ENCODE assay signal across 9 cellular contexts in genomic region chr6:42279966-42280629, GRCh38.
DNase-seq lines count a peak whose midpoint lies in the region; ATAC-seq and TF ChIP-seq lines count a peak whose summit lies in the region.
"Had no signal": no experiment of that assay in that cellular context is flagged by ENCODE, and none has a peak within 500 bp of the region (broad histone marks: within the 10 kb centered on the region; RNA-seq: fewer than 3 reads in every experiment).

No MANE protein-coding gene starts in this region.

- H3K27me3 ChIP-seq in GM23248 (replicated peaks; ENCODE audit: insufficient read depth) (no peaks in the 10 kb centered on the region), heart right ventricle (no peaks in the 10 kb centered on the region)

- 81 to 87% methylated on average over 24 of the region's 24 CpGs for WGBS in GM23248 (ENCODE audit: low coverage in 1 of 2, low lambda C conversion rate in 2 of 2, missing lambda C conversion rate in 2 of 2), 2 experiments
- WGBS in heart right ventricle, 2 donors = 39 to 52% methylated on average over 24 of the region's 24 CpGs

- no peak overlapping the region for H2AFZ ChIP-seq in GM23248
- H2AFZ ChIP-seq: PC-9 had no signal

- no peak overlapping the region for H3K4me3 Mint-ChIP-seq in WTC11

- no peak for TF ChIP-seq CTCF in WTC11 (IDR thresholded peaks at IDR 0.05)
- no peak for TF ChIP-seq CTCF in heart right ventricle (IDR thresholded peaks at IDR 0.05)
- TF ChIP-seq CTCF in GM10248 (IDR thresholded peaks at IDR 0.05; ENCODE audit: control extremely low read depth, extremely low read depth, low read depth, missing control alignments) = no peak

- POLR2A ChIA-PET in WTC11 (lab: Charles Lee) (no interaction called here), GM10248 (lab: Yijun Ruan, JAX) (no interaction called here)

- H3F3A ChIP-seq in GM23248 (ENCODE audit: insufficient read depth) = no peaks in the 10 kb centered on the region

- no peak overlapping the region for H3K4me2 ChIP-seq in GM23248 (ENCODE audit: unreplicated experiment)
- H3K4me2 ChIP-seq: PC-9 had no signal

- H3K79me2 ChIP-seq in GM23248 (ENCODE audit: insufficient read depth) = peaks cover 6% of the 10 kb centered on the region; the same call in 1 of the 2 replicates

- ATAC-seq in WTC11 (peak; percentile 37), heart right ventricle (peak in 6 of 8 donors; percentile 29 to 71 (median 53))
- ATAC-seq in activated CD4-positive, CD25-positive, alpha-beta regulatory T cell treated with anti-CD3 and anti-CD28 coated beads, Interleukin-2, amount 50 U/mL, for 24 hours = no peak

- no peaks in the 10 kb centered on the region for H3K9me3 ChIP-seq in GM23248 (ENCODE audit: low read depth)
- peaks cover 0 to 12% (median 0%) of the 10 kb centered on the region in 11 donors for H3K9me3 ChIP-seq in heart right ventricle

- no peaks in the 10 kb centered on the region for H3K9me2 ChIP-seq in GM23248 (ENCODE audit: insufficient read depth)

- H3K9me3 Mint-ChIP-seq in WTC11 = peaks cover 11% of the 10 kb centered on the region

- in situ Hi-C loops in GM23248 (cut with MboI) = no loop called here

- H4K20me1 ChIP-seq in GM23248 (ENCODE audit: insufficient read depth) = no peaks in the 10 kb centered on the region

- H3K9ac ChIP-seq in GM23248 = no peak overlapping the region

- intact Hi-C loops in heart right ventricle (cut with DNase I) = no loop called here

- no peak overlapping the region for H3K27ac Mint-ChIP-seq in WTC11

- H3K36me3 ChIP-seq in GM23248 (ENCODE audit: low read depth) = no peaks in the 10 kb centered on the region
- peaks cover 0 to 3% (median 0%) of the 10 kb centered on the region in 9 donors for H3K36me3 ChIP-seq in heart right ventricle

- H3K27ac ChIP-seq in GM23248 (no peak overlapping the region), heart right ventricle (peak overlapping the region in 9 of 10 donors; percentile 27 to 69 (median 63)), skin epidermis (peak overlapping the region in 11 of 21 experiments; percentile 7 to 73 (median 30))
- H3K27ac ChIP-seq: PC-9 had no signal

- H3K27me3 Mint-ChIP-seq in WTC11 (ENCODE audit: low read depth) = no peaks in the 10 kb centered on the region

- H3K4me1 Mint-ChIP-seq in WTC11 = peaks cover 47% of the 10 kb centered on the region

- CTCF ChIA-PET in WTC11 (lab: Charles Lee) = interaction anchor here (0.7 to 4.0 kb wide), 3 partner anchors 19 to 267 kb away, joined by 3 to 19 read pairs (median 3); no protein-coding TSS in a partner anchor
- CTCF ChIA-PET in GM10248 (lab: Yijun Ruan, JAX) = interaction anchor here (0.7 to 1.4 kb wide), 3 partner anchors 87 to 284 kb away, joined by 3 read pairs; partner anchors contain the start of gene UBR2

- DNase-seq in GM23248 = peak; percentile 35
- DNase-seq in WTC11 (ENCODE audit: low spot score) = no peak
- peak; percentile 59 to 73 for DNase-seq in heart right ventricle
- DNase-seq in GM10248 (ENCODE audit: extremely low spot score) = no peak
- no peak for DNase-seq in GM19238 (ENCODE audit: insufficient read length, low spot score)
- DNase-seq in HUDEP-2 (lab: John Stamatoyannopoulos, UW; ENCODE audit: unreplicated experiment in 76 of 76) = no peak

- H3K4me3 ChIP-seq in GM23248 (no peak overlapping the region), heart right ventricle (peak overlapping the region in 6 of 10 donors; percentile 8 to 29 (median 18)), skin epidermis (no peak overlapping the region)
- H3K4me3 ChIP-seq: PC-9 had no signal

- H3K4me1 ChIP-seq in GM23248 (ENCODE audit: insufficient read depth) (peaks cover 8% of the 10 kb centered on the region), heart right ventricle (peaks cover 23 to 67% (median 59%) of the 10 kb centered on the region in 9 donors)

- peaks cover 14% of the 10 kb centered on the region for H3K36me3 Mint-ChIP-seq in WTC11

TF ChIP-seq in WTC11, 78 proteins besides CTCF, POLR2A, EP300 and RAD21:
- TF ChIP-seq ZNF263 (CRISPR knock-in tag; IDR thresholded peaks at IDR 0.05; ENCODE audit: low read depth) = no peak
- no peak for TF ChIP-seq ZNF219 (CRISPR knock-in tag; IDR thresholded peaks at IDR 0.05; ENCODE audit: borderline replicate concordance)
- no peak for TF ChIP-seq FOXP1 (CRISPR knock-in tag; IDR thresholded peaks at IDR 0.05; ENCODE audit: borderline replicate concordance)
- TF ChIP-seq, protein P1, sequence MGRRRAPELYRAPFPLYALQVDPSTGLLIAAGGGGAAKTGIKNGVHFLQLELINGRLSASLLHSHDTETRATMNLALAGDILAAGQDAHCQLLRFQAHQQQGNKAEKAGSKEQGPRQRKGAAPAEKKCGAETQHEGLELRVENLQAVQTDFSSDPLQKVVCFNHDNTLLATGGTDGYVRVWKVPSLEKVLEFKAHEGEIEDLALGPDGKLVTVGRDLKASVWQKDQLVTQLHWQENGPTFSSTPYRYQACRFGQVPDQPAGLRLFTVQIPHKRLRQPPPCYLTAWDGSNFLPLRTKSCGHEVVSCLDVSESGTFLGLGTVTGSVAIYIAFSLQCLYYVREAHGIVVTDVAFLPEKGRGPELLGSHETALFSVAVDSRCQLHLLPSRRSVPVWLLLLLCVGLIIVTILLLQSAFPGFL (CRISPR knock-in tag; IDR thresholded peaks at IDR 0.05; ENCODE audit: borderline replicate concordance) = no peak
- TF ChIP-seq, protein P2, sequence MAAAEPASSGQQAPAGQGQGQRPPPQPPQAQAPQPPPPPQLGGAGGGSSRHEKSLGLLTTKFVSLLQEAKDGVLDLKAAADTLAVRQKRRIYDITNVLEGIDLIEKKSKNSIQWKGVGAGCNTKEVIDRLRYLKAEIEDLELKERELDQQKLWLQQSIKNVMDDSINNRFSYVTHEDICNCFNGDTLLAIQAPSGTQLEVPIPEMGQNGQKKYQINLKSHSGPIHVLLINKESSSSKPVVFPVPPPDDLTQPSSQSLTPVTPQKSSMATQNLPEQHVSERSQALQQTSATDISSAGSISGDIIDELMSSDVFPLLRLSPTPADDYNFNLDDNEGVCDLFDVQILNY (CRISPR knock-in tag; IDR thresholded peaks at IDR 0.05) = no peak
- TF ChIP-seq ATF1 (CRISPR knock-in tag; IDR thresholded peaks at IDR 0.05) = no peak
- no peak for TF ChIP-seq TEAD1 (CRISPR knock-in tag; IDR thresholded peaks at IDR 0.05)
TF ChIP-seq in WTC11: peak in this region for 0.

Comparison
In these comparisons a context has a peak if more than half of its experiments do, and no peak if none do; other contexts are left out.
1. DNase-seq: peak in GM23248 (single experiment) and heart right ventricle (2 of 2); none in WTC11 (single experiment), GM10248 (single experiment), GM19238 (single experiment) and HUDEP-2 (0 of 76).
2. H3K4me3 ChIP-seq: peak in heart right ventricle (6 of 10); none in GM23248 (single experiment) and skin epidermis (0 of 7).
3. ATAC-seq: peak in WTC11 (single experiment) and heart right ventricle (6 of 8); none in activated CD4-positive, CD25-positive, alpha-beta regulatory T cell treated with anti-CD3 and anti-CD28 coated beads, Interleukin-2, amount 50 U/mL, for 24 hours (0 of 2).